ENCODE assay signal across 1 cellular context in genomic region chr3:197554562-197555280, GRCh38.
TF ChIP-seq lines count a peak whose summit lies in the region.

No MANE protein-coding gene starts in this region.

TF ChIP-seq in GM12878, 131 proteins besides CTCF, POLR2A, EP300 and RAD21 (continued from another document and continues in another):
- no peak for TF ChIP-seq SMARCA5 (IDR thresholded peaks at IDR 0.05)
- no peak for TF ChIP-seq STAT1 (conservative IDR thresholded peaks at IDR 0.05)
- TF ChIP-seq STAT3 (IDR thresholded peaks at IDR 0.05; ENCODE audit: low read depth, low read length), result no peak
- TF ChIP-seq CHD4 (IDR thresholded peaks at IDR 0.05), result no peak
- TF ChIP-seq PML (IDR thresholded peaks at IDR 0.05; ENCODE audit: low read length), result 0 out of 2 replicates have a peak, but pooled peaks have one; percentile 63
- TF ChIP-seq ZBTB4 (CRISPR knock-in tag; IDR thresholded peaks at IDR 0.05), result no peak
- 0 out of 2 replicates have a peak, but pooled peaks have one; percentile 33 for TF ChIP-seq RB1 (IDR thresholded peaks at IDR 0.05; ENCODE audit: borderline replicate concordance)
- TF ChIP-seq ESRRA (IDR thresholded peaks at IDR 0.05; ENCODE audit: low read length), result no peak
- TF ChIP-seq KDM1A (IDR thresholded peaks at IDR 0.05; ENCODE audit: borderline replicate concordance), result no peak
- no peak for TF ChIP-seq MAX (IDR thresholded peaks at IDR 0.05; ENCODE audit: low read depth, low read length)
- no peak for TF ChIP-seq E4F1 (IDR thresholded peaks at IDR 0.05; ENCODE audit: borderline replicate concordance, partially characterized antibody)
- no peak for TF ChIP-seq USF2 (IDR thresholded peaks at IDR 0.05; ENCODE audit: borderline replicate concordance, low read depth, low read length)
- TF ChIP-seq JUNB (IDR thresholded peaks at IDR 0.05), result no peak
- TF ChIP-seq SMAD5 (IDR thresholded peaks at IDR 0.05; ENCODE audit: low read depth), result 0 out of 2 replicates have a peak, but pooled peaks have one; percentile 21
- peak; percentile 73 for TF ChIP-seq PKNOX1 (IDR thresholded peaks at IDR 0.05)
- TF ChIP-seq ATF3 (IDR thresholded peaks at IDR 0.05; ENCODE audit: borderline replicate concordance, extremely low read depth, low read depth, low read length), result no peak
- TF ChIP-seq SPI1 (IDR thresholded peaks at IDR 0.05; ENCODE audit: borderline replicate concordance, insufficient read depth, low read depth, low read length), result no peak; the same call in 1 of the 2 replicates
- TF ChIP-seq JUND (IDR thresholded peaks at IDR 0.05; ENCODE audit: low read depth, low read length), result no peak
- no peak for TF ChIP-seq ZZZ3 (IDR thresholded peaks at IDR 0.05; ENCODE audit: control insufficient read depth, insufficient read length, low read depth)
- TF ChIP-seq RAD51 (IDR thresholded peaks at IDR 0.05), result no peak
- peak; percentile 81 for TF ChIP-seq MXI1 (IDR thresholded peaks at IDR 0.05; ENCODE audit: low read depth, low read length)
- TF ChIP-seq CEBPZ (IDR thresholded peaks at IDR 0.05; ENCODE audit: low read depth, low read length), result no peak
- TF ChIP-seq SP1 (IDR thresholded peaks at IDR 0.05; ENCODE audit: low read depth, low read length), result peak; percentile 78
- TF ChIP-seq TBL1XR1 (IDR thresholded peaks at IDR 0.05; ENCODE audit: low read depth, low read length), result no peak
- no peak for TF ChIP-seq ZNF274 (IDR thresholded peaks at IDR 0.05; ENCODE audit: insufficient read depth, insufficient read length)
- TF ChIP-seq BCL11A (IDR thresholded peaks at IDR 0.05; ENCODE audit: low read depth, low read length), result no peak
- TF ChIP-seq MTA3 (IDR thresholded peaks at IDR 0.05; ENCODE audit: borderline replicate concordance, low read length), result no peak
- no peak for TF ChIP-seq TCF12 (IDR thresholded peaks at IDR 0.05; ENCODE audit: low read depth, low read length)
- no peak; the same call in 1 of the 2 replicates for TF ChIP-seq LARP7 (IDR thresholded peaks at IDR 0.05)
- TF ChIP-seq ZBTB33 (IDR thresholded peaks at IDR 0.05), result no peak
- peak; percentile 38 to 57; a peak in 2 of 4 replicates for TF ChIP-seq BHLHE40 (IDR thresholded peaks at IDR 0.05; ENCODE audit: borderline replicate concordance in 1 of 2, low read depth in 2 of 2, low read length in 1 of 2)
- no peak; the same call in 1 of the 2 replicates for TF ChIP-seq DPF2 (IDR thresholded peaks at IDR 0.05)
- TF ChIP-seq RFX5 (IDR thresholded peaks at IDR 0.05; ENCODE audit: low read depth, low read length), result peak; percentile 75; the same call in 1 of the 2 replicates
- no peak for TF ChIP-seq FOS (IDR thresholded peaks at IDR 0.05; ENCODE audit: borderline replicate concordance, extremely low read depth, insufficient read length)
- TF ChIP-seq NFIC (IDR thresholded peaks at IDR 0.05; ENCODE audit: low read depth, low read length), result no peak
- no peak for TF ChIP-seq YBX1 (IDR thresholded peaks at IDR 0.05)
- peak; percentile 4; the same call in 1 of the 2 replicates for TF ChIP-seq YY1 (IDR thresholded peaks at IDR 0.05; ENCODE audit: low read depth, low read length)
- no peak for TF ChIP-seq PRDM15 (CRISPR knock-in tag; IDR thresholded peaks at IDR 0.05)
- no peak for TF ChIP-seq NFYA (IDR thresholded peaks at IDR 0.05; ENCODE audit: borderline replicate concordance, low read depth, low read length)
- no peak for TF ChIP-seq ZBTB11 (CRISPR knock-in tag; IDR thresholded peaks at IDR 0.05)
